In genomic region chr10:23742368-23742767, GRCh38 we compare ENCODE assay signal across 15 cellular contexts.
DNase-seq lines count a peak whose midpoint lies in the region; ATAC-seq, FAIRE-seq and TF ChIP-seq lines count a peak whose summit lies in the region.
"Had no signal": no experiment of that assay in that cellular context is flagged by ENCODE, and none has a peak within 500 bp of the region (broad histone marks: within the 10 kb centered on the region; RNA-seq: fewer than 3 reads in every experiment).

No MANE protein-coding gene starts in this region.

- no peaks in the 10 kb centered on the region for H3K36me3 ChIP-seq in pancreas
- no peaks in the 10 kb centered on the region for H3K36me3 ChIP-seq in osteoblast (ENCODE audit: insufficient read depth, low read length)
- H3K36me3 ChIP-seq: colonic mucosa, heart left ventricle had no signal

- H3K4me1 ChIP-seq in pancreas (no peaks in the 10 kb centered on the region), osteoblast (ENCODE audit: insufficient read depth, low read length) (no peaks in the 10 kb centered on the region)
- H3K4me1 ChIP-seq: colonic mucosa, heart left ventricle had no signal

- WGBS in pancreas, 2 donors, result 86 to 95% methylated on average over 2 of the region's 2 CpGs

- H3K4me3 ChIP-seq in pancreas (no peak overlapping the region), osteoblast (ENCODE audit: insufficient read depth, low read length) (no peak overlapping the region)
- H3K4me3 ChIP-seq: colonic mucosa, heart left ventricle, skin epidermis had no signal

- H3K27me3 ChIP-seq in pancreas, result no peaks in the 10 kb centered on the region
- no peaks in the 10 kb centered on the region for H3K27me3 ChIP-seq in osteoblast (ENCODE audit: insufficient read depth, low read length)
- H3K27me3 ChIP-seq: colonic mucosa had no signal

- peak; percentile 99 for ATAC-seq in GM18867 (IDR thresholded peaks at IDR 0.05; ENCODE audit: unreplicated experiment)
- peak; percentile 97 for ATAC-seq in GM21529 (IDR thresholded peaks at IDR 0.05; ENCODE audit: unreplicated experiment)
- ATAC-seq in HG03196 (IDR thresholded peaks at IDR 0.05; ENCODE audit: unreplicated experiment), result peak; percentile 96
- ATAC-seq in pancreas, result no peak
- ATAC-seq: HCT116, heart left ventricle, SK-N-SH treated with all-trans-retinoic acid at 6 μM for 48 hours had no signal

- intact Hi-C loops in pancreas (cut with DNase I), result no loop called here

- H3K4me2 ChIP-seq in osteoblast (ENCODE audit: insufficient read depth, low read length), result no peak overlapping the region

- H3K27ac ChIP-seq in pancreas (no peak overlapping the region), osteoblast (ENCODE audit: low read depth, low read length) (no peak overlapping the region)
- H3K27ac ChIP-seq: colonic mucosa, heart left ventricle, skin epidermis had no signal

- peak; percentile 7 for DNase-seq in SKM-1 treated with dmso at 0.1 percent for 144 hours (lab: John Stamatoyannopoulos, UW; ENCODE audit: unreplicated experiment)
- DNase-seq in pancreas, result no peak
- no peak for DNase-seq in stimulated activated CD4-positive, alpha-beta T cell treated with anti-CD3 and anti-CD28 coated beads, Interleukin-15, amount 100 ng/mL, for 24 hours
- DNase-seq in osteoblast (ENCODE audit: insufficient read length, low spot score, missing footprints), result no peak
- no peak for DNase-seq in NCI-H2107 (lab: John Stamatoyannopoulos, UW)
- DNase-seq: colonic mucosa, DND-41, heart left ventricle, NCI-H1436 treated with DMSO at 0.1 percent for 48 hours had no signal

- no peaks in the 10 kb centered on the region for H4K20me1 ChIP-seq in osteoblast (ENCODE audit: insufficient read depth, low read length)

- H3K9me3 ChIP-seq in pancreas, result no peaks in the 10 kb centered on the region
- H3K9me3 ChIP-seq in osteoblast (ENCODE audit: low read depth, low read length), result peaks cover 3% of the 10 kb centered on the region
- H3K9me3 ChIP-seq: colonic mucosa, heart left ventricle had no signal

- TF ChIP-seq CTCF in pancreas (IDR thresholded peaks at IDR 0.05) (no peak), osteoblast (IDR thresholded peaks at IDR 0.05; ENCODE audit: extremely low read depth, low read depth, low read length) (no peak)

- no peak for FAIRE-seq in pancreas (lab: Jason Lieb, UNC)

- no peaks in the 10 kb centered on the region for H3K79me2 ChIP-seq in osteoblast (ENCODE audit: insufficient read depth, low read length)

- H2AFZ ChIP-seq in osteoblast (ENCODE audit: low read length), result no peak overlapping the region

Comparison
In these comparisons a context has a peak if more than half of its experiments do, and no peak if none do; other contexts are left out.
1. ATAC-seq: peak in GM18867 (single experiment), GM21529 (single experiment) and HG03196 (single experiment); none in pancreas (0 of 4).